ENCODE assay signal across 1 cellular context in genomic region chr14:54396493-54397335, GRCh38.
TF ChIP-seq lines count a peak whose summit lies in the region.

A gene with protein sequence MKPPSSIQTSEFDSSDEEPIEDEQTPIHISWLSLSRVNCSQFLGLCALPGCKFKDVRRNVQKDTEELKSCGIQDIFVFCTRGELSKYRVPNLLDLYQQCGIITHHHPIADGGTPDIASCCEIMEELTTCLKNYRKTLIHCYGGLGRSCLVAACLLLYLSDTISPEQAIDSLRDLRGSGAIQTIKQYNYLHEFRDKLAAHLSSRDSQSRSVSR (plus strand): TSS chr14:54397007. CDS start chr14:54397069, 62 bp downstream.

TF ChIP-seq in HEK293, 187 proteins besides CTCF, POLR2A, EP300 and RAD21 (continued from another document and continues in another):
- TF ChIP-seq ZNF362 (tag by site-specific recombination; IDR thresholded peaks at IDR 0.05) (peak; percentile 67; the same call in 1 of the 2 replicates), ZNF248 (tag by site-specific recombination; IDR thresholded peaks at IDR 0.05) (no peak), ZFP3 (tag by site-specific recombination; IDR thresholded peaks at IDR 0.05; ENCODE audit: low read depth) (no peak), GLI4 (tag by site-specific recombination; IDR thresholded peaks at IDR 0.05) (no peak), PRDM1 (tag by site-specific recombination; IDR thresholded peaks at IDR 0.05) (no peak), ZNF132 (tag by site-specific recombination; IDR thresholded peaks at IDR 0.05; ENCODE audit: borderline replicate concordance) (no peak), GLIS1 (tag by site-specific recombination; IDR thresholded peaks at IDR 0.05) (peak; percentile 74), ZNF214 (tag by site-specific recombination; IDR thresholded peaks at IDR 0.05; ENCODE audit: borderline replicate concordance) (no peak), ELK4 (IDR thresholded peaks at IDR 0.05; ENCODE audit: borderline replicate concordance, low read depth, low read length) (no peak), ZSCAN30 (tag by site-specific recombination; IDR thresholded peaks at IDR 0.05) (no peak; the same call in 1 of the 2 replicates), ZNF596 (tag by site-specific recombination; IDR thresholded peaks at IDR 0.05) (no peak), WT1 (tag by site-specific recombination; IDR thresholded peaks at IDR 0.05) (no peak), ZNF530 (tag by site-specific recombination; IDR thresholded peaks at IDR 0.05; ENCODE audit: low read depth) (no peak), ZNF302 (tag by site-specific recombination; IDR thresholded peaks at IDR 0.05; ENCODE audit: low read depth) (no peak), ZNF404 (tag by site-specific recombination; IDR thresholded peaks at IDR 0.05) (no peak), ZNF274 (IDR thresholded peaks at IDR 0.05; ENCODE audit: low read length) (no peak), ZNF274 (tag by site-specific recombination; IDR thresholded peaks at IDR 0.05; ENCODE audit: borderline replicate concordance) (no peak), ZFP37 (tag by site-specific recombination; IDR thresholded peaks at IDR 0.05) (peak; percentile 83), ZSCAN16 (tag by site-specific recombination; IDR thresholded peaks at IDR 0.05) (no peak), ZNF335 (tag by site-specific recombination; conservative IDR thresholded peaks at IDR 0.05) (peak; percentile 83), ZNF585B (tag by site-specific recombination; IDR thresholded peaks at IDR 0.05) (no peak), ZNF2 (tag by site-specific recombination; IDR thresholded peaks at IDR 0.05) (peak; percentile 68), ZFHX2 (tag by site-specific recombination; conservative IDR thresholded peaks at IDR 0.05) (peak; percentile 40; the same call in 1 of the 2 replicates), REPIN1 (tag by site-specific recombination; IDR thresholded peaks at IDR 0.05; ENCODE audit: low read depth) (peak; percentile 52; the same call in 1 of the 2 replicates), ZNF473 (tag by site-specific recombination; IDR thresholded peaks at IDR 0.05) (no peak), ZBTB20 (tag by site-specific recombination; IDR thresholded peaks at IDR 0.05) (peak; percentile 46; the same call in 1 of the 2 replicates), ZNF416 (tag by site-specific recombination; IDR thresholded peaks at IDR 0.05) (no peak), GLIS2 (tag by site-specific recombination; IDR thresholded peaks at IDR 0.05) (peak; percentile 96), ZNF488 (tag by site-specific recombination; IDR thresholded peaks at IDR 0.05) (no peak), ZNF529 (tag by site-specific recombination; IDR thresholded peaks at IDR 0.05; ENCODE audit: insufficient replicate concordance) (no peak), ZNF513 (tag by site-specific recombination; IDR thresholded peaks at IDR 0.05) (no peak), ZNF670 (tag by site-specific recombination; IDR thresholded peaks at IDR 0.05; ENCODE audit: low read depth) (no peak), TCF7L2 (IDR thresholded peaks at IDR 0.05; ENCODE audit: borderline replicate concordance, low read depth, low read length) (peak; percentile 14; the same call in 1 of the 2 replicates), SP7 (tag by site-specific recombination; IDR thresholded peaks at IDR 0.05) (0 out of 2 replicates have a peak, but pooled peaks have one; percentile 34), MZF1 (tag by site-specific recombination; IDR thresholded peaks at IDR 0.05; ENCODE audit: borderline replicate concordance) (no peak), KLF16 (tag by site-specific recombination; IDR thresholded peaks at IDR 0.05) (peak; percentile 45; the same call in 1 of the 2 replicates), ZNF610 (tag by site-specific recombination; IDR thresholded peaks at IDR 0.05; ENCODE audit: borderline replicate concordance) (no peak), ZNF600 (tag by site-specific recombination; IDR thresholded peaks at IDR 0.05) (peak; percentile 84), KLF8 (tag by site-specific recombination; IDR thresholded peaks at IDR 0.05) (peak; percentile 68; the same call in 1 of the 2 replicates), KLF9 (tag by site-specific recombination; IDR thresholded peaks at IDR 0.05; ENCODE audit: low read depth) (peak; percentile 76; the same call in 1 of the 2 replicates), HOXA7 (CRISPR knock-in tag; IDR thresholded peaks at IDR 0.05; ENCODE audit: borderline replicate concordance) (no peak), ZNF211 (tag by site-specific recombination; IDR thresholded peaks at IDR 0.05; ENCODE audit: low read depth) (no peak), ZNF501 (tag by site-specific recombination; IDR thresholded peaks at IDR 0.05) (peak; percentile 98), ZBTB17 (tag by site-specific recombination; IDR thresholded peaks at IDR 0.05) (peak; percentile 24; the same call in 1 of the 2 replicates), ZNF560 (tag by site-specific recombination; IDR thresholded peaks at IDR 0.05; ENCODE audit: borderline replicate concordance) (no peak), SP3 (tag by site-specific recombination; IDR thresholded peaks at IDR 0.05) (peak; percentile 97), MYNN (tag by site-specific recombination; IDR thresholded peaks at IDR 0.05; ENCODE audit: borderline replicate concordance) (no peak), SCRT2 (tag by site-specific recombination; IDR thresholded peaks at IDR 0.05) (no peak), ZNF580 (tag by site-specific recombination; IDR thresholded peaks at IDR 0.05) (peak; percentile 36; the same call in 1 of the 2 replicates), ZNF202 (tag by site-specific recombination; IDR thresholded peaks at IDR 0.05; ENCODE audit: borderline replicate concordance) (no peak), ZNF16 (tag by site-specific recombination; IDR thresholded peaks at IDR 0.05; ENCODE audit: low read depth) (no peak), ZNF184 (tag by site-specific recombination; IDR thresholded peaks at IDR 0.05) (no peak), YY2 (tag by site-specific recombination; IDR thresholded peaks at IDR 0.05) (peak; percentile 56; the same call in 1 of the 2 replicates), ZBTB7A (tag by site-specific recombination; IDR thresholded peaks at IDR 0.05; ENCODE audit: low read depth) (0 out of 2 replicates have a peak, but pooled peaks have one; percentile 61), ZNF561 (tag by site-specific recombination; IDR thresholded peaks at IDR 0.05; ENCODE audit: borderline replicate concordance) (no peak)
- TF ChIP-seq, protein P1, sequence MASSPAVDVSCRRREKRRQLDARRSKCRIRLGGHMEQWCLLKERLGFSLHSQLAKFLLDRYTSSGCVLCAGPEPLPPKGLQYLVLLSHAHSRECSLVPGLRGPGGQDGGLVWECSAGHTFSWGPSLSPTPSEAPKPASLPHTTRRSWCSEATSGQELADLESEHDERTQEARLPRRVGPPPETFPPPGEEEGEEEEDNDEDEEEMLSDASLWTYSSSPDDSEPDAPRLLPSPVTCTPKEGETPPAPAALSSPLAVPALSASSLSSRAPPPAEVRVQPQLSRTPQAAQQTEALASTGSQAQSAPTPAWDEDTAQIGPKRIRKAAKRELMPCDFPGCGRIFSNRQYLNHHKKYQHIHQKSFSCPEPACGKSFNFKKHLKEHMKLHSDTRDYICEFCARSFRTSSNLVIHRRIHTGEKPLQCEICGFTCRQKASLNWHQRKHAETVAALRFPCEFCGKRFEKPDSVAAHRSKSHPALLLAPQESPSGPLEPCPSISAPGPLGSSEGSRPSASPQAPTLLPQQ (tag by site-specific recombination; IDR thresholded peaks at IDR 0.05) = peak; percentile 48; the same call in 1 of the 2 replicates
- TF ChIP-seq, protein P2, sequence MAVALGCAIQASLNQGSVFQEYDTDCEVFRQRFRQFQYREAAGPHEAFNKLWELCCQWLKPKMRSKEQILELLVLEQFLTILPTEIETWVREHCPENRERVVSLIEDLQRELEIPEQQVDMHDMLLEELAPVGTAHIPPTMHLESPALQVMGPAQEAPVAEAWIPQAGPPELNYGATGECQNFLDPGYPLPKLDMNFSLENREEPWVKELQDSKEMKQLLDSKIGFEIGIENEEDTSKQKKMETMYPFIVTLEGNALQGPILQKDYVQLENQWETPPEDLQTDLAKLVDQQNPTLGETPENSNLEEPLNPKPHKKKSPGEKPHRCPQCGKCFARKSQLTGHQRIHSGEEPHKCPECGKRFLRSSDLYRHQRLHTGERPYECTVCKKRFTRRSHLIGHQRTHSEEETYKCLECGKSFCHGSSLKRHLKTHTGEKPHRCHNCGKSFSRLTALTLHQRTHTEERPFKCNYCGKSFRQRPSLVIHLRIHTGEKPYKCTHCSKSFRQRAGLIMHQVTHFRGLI (tag by site-specific recombination; IDR thresholded peaks at IDR 0.05) = peak; percentile 67
- TF ChIP-seq, protein P3, sequence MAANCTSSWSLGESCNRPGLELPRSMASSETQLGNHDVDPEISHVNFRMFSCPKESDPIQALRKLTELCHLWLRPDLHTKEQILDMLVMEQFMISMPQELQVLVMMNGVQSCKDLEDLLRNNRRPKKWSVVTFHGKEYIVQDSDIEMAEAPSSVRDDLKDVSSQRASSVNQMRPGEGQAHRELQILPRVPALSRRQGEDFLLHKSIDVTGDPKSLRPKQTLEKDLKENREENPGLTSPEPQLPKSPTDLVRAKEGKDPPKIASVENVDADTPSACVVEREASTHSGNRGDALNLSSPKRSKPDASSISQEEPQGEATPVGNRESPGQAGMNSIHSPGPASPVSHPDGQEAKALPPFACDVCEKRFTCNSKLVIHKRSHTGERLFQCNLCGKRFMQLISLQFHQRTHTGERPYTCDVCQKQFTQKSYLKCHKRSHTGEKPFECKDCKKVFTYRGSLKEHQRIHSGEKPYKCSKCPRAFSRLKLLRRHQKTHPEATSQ (tag by site-specific recombination; IDR thresholded peaks at IDR 0.05) = peak; percentile 74; the same call in 1 of the 2 replicates
- TF ChIP-seq, protein P4, sequence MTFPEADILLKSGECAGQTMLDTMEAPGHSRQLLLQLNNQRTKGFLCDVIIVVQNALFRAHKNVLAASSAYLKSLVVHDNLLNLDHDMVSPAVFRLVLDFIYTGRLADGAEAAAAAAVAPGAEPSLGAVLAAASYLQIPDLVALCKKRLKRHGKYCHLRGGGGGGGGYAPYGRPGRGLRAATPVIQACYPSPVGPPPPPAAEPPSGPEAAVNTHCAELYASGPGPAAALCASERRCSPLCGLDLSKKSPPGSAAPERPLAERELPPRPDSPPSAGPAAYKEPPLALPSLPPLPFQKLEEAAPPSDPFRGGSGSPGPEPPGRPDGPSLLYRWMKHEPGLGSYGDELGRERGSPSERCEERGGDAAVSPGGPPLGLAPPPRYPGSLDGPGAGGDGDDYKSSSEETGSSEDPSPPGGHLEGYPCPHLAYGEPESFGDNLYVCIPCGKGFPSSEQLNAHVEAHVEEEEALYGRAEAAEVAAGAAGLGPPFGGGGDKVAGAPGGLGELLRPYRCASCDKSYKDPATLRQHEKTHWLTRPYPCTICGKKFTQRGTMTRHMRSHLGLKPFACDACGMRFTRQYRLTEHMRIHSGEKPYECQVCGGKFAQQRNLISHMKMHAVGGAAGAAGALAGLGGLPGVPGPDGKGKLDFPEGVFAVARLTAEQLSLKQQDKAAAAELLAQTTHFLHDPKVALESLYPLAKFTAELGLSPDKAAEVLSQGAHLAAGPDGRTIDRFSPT (tag by site-specific recombination; IDR thresholded peaks at IDR 0.05) = peak; percentile 68; the same call in 1 of the 2 replicates
- TF ChIP-seq, protein P5, sequence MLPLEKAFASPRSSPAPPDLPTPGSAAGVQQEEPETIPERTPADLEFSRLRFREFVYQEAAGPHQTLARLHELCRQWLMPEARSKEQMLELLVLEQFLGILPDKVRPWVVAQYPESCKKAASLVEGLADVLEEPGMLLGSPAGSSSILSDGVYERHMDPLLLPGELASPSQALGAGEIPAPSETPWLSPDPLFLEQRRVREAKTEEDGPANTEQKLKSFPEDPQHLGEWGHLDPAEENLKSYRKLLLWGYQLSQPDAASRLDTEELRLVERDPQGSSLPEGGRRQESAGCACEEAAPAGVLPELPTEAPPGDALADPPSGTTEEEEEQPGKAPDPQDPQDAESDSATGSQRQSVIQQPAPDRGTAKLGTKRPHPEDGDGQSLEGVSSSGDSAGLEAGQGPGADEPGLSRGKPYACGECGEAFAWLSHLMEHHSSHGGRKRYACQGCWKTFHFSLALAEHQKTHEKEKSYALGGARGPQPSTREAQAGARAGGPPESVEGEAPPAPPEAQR (tag by site-specific recombination; IDR thresholded peaks at IDR 0.05) = no peak
